In genomic region chr15:85168642-85169173, GRCh38 we compare ENCODE assay signal across 8 cellular contexts.
DNase-seq lines count a peak whose midpoint lies in the region; ATAC-seq and TF ChIP-seq lines count a peak whose summit lies in the region.

No MANE protein-coding gene starts in this region.

- intact Hi-C loops in ascending aorta (cut with DNase I): loop anchor here (10.0 kb wide), 1 partner anchor 64 kb away; no protein-coding TSS in a partner anchor

- H3K27ac Mint-ChIP-seq in nephron progenitor cell: no peak overlapping the region

- H3K27me3 ChIP-seq in ascending aorta: no peaks in the 10 kb centered on the region

- TF ChIP-seq CTCF in LNCaP clone FGC (IDR thresholded peaks at IDR 0.05; ENCODE audit: control insufficient read depth, extremely low read depth, insufficient read depth) (peak; percentile 21; the same call in 1 of the 2 replicates), nephron progenitor cell (IDR thresholded peaks at IDR 0.05) (peak; percentile 51), ascending aorta (IDR thresholded peaks at IDR 0.05) (no peak)

- no peaks in the 10 kb centered on the region for H3K4me1 Mint-ChIP-seq in nephron progenitor cell

- H3K36me3 ChIP-seq in ascending aorta: no peaks in the 10 kb centered on the region

- DNase-seq in EH (ENCODE audit: low read depth): peak; percentile 10
- no peak for DNase-seq in LNCaP clone FGC (ENCODE audit: low read depth)
- peak; percentile 17 for DNase-seq in effector CD4-positive, alpha-beta T cell
- peak; percentile 40 for DNase-seq in nephron progenitor cell
- DNase-seq in ascending aorta (ENCODE audit: low spot score in 2 of 2): no peak

- H3K9me3 ChIP-seq in ascending aorta: peaks cover 0 to 21% of the 10 kb centered on the region in 2 donors

- H3K4me3 ChIP-seq in LNCaP clone FGC (ENCODE audit: low read depth, low read length) (peak overlapping the region; percentile 24; the same call in 1 of the 2 replicates), ascending aorta (peak overlapping the region in 1 of 2 donors; percentile 34)

- no peaks in the 10 kb centered on the region for H3K4me1 ChIP-seq in ascending aorta

- H3K36me3 Mint-ChIP-seq in nephron progenitor cell (ENCODE audit: low read depth): no peaks in the 10 kb centered on the region

- no peak overlapping the region for H3K4me3 Mint-ChIP-seq in nephron progenitor cell

- peaks cover 61% of the 10 kb centered on the region for H3K9me3 Mint-ChIP-seq in nephron progenitor cell

- no peak overlapping the region for H3K27ac ChIP-seq in ascending aorta

- peak; percentile 33 to 51 for ATAC-seq in activated CD4-positive, CD25-positive, alpha-beta regulatory T cell treated with anti-CD3 and anti-CD28 coated beads, Interleukin-2, amount 50 U/mL, for 24 hours
- ATAC-seq in HG03521 (IDR thresholded peaks at IDR 0.05; ENCODE audit: unreplicated experiment): no peak
- no peak for ATAC-seq in HG03571 (IDR thresholded peaks at IDR 0.05; ENCODE audit: unreplicated experiment)

- peaks cover 27% of the 10 kb centered on the region for H3K27me3 Mint-ChIP-seq in nephron progenitor cell (ENCODE audit: low read depth, poor library complexity)

Comparison
In these comparisons a context has a peak if more than half of its experiments do, and no peak if none do; other contexts are left out.
1. DNase-seq: peak in EH (single experiment), effector CD4-positive, alpha-beta T cell (single experiment) and nephron progenitor cell (single experiment); none in LNCaP clone FGC (single experiment) and ascending aorta (0 of 2).
2. CTCF ChIP-seq: peak in LNCaP clone FGC (single experiment) and nephron progenitor cell (single experiment); none in ascending aorta (0 of 3).
3. ATAC-seq: peak in activated CD4-positive, CD25-positive, alpha-beta regulatory T cell treated with anti-CD3 and anti-CD28 coated beads, Interleukin-2, amount 50 U/mL, for 24 hours (2 of 2); none in HG03521 (single experiment) and HG03571 (single experiment).